In the genomic region with DNA sequence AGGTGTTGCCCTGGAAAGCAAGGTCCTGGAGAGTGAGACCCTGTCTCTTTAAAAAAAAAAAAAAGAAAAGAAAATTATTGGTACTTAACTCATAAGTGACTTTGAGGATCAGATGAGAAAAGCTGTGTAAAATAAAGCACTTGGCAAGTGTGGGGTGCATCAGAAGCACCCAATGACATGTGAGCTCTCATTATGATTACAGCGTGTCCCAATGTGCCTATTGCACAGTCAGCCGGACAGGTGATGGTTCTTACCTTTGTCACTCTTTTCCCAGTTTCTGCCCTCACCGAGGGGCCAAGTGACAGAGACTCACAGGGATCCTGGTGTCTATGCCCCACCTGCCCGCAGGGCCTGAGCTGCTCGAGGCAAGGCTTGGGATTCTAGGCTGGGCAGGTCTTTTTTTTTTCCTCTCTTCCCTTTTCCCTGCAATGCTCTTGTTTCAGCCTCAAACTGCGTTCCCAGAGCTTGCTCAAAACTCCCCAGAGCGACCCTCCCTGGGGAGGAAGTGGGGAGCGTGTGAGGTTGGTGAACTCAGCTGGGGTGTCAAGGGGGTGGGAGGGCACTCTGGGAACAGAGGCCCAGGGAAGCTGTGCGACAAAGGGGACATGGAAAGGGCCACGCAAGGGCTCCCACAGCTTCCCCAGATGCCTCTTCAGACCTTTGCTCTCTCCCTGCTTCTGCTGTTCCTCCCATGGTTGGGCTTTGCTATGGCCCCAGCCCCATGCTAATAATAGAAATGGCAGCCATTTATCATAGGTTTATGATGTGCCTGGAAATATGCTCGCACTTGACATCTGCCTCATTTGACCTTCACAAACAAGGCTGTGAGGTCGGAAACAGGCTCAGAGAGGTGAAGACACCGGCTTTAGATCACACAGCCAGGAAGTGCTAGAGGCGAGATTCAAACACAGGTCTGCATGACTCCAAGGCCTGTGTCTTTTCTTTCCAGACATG, we compare ENCODE assay signal across 14 cellular contexts. TPM values are rescaled to one million over a fixed set of nuclear protein-coding genes. Genes with fewer than 3 reads are reported as not detected.
DNase-seq lines count a peak whose midpoint lies in the region; ATAC-seq and TF ChIP-seq lines count a peak whose summit lies in the region.
"Had no signal": no experiment of that assay in that cellular context is flagged by ENCODE, and none has a peak within 500 bp of the region (broad histone marks: within the 10 kb centered on the region; RNA-seq: fewer than 3 reads in every experiment).

No MANE protein-coding gene starts in this region.

- H3K36me3 ChIP-seq in adrenal gland (replicated peaks in 1 of 2) (peaks cover 0 to 2% of the 10 kb centered on the region in 2 donors), neural progenitor cell (no peaks in the 10 kb centered on the region), upper lobe of right lung (no peaks in the 10 kb centered on the region)

- intact Hi-C loops in adrenal gland (cut with DNase I) (no loop called here), upper lobe of right lung (cut with DNase I) (no loop called here)

- peak overlapping the region in 3 of 5 donors; percentile 79 to 96 (median 93) for H3K27ac ChIP-seq in adrenal gland
- peak overlapping the region; percentile 22 for H3K27ac ChIP-seq in neural progenitor cell
- H3K27ac ChIP-seq in upper lobe of right lung = peak overlapping the region; percentile 83
- H3K27ac ChIP-seq: HL-60 had no signal

- WGBS in adrenal gland, 4 donors = 39 to 47% (median 41%) methylated on average over 13 to 14 of the region's 14 CpGs

- H3K27me3 ChIP-seq in adrenal gland (no peaks in the 10 kb centered on the region), neural progenitor cell (no peaks in the 10 kb centered on the region), upper lobe of right lung (no peaks in the 10 kb centered on the region)

- H3F3A ChIP-seq in neural progenitor cell (ENCODE audit: low read depth) = peaks cover 5% of the 10 kb centered on the region

- H3K9me3 ChIP-seq in adrenal gland (replicated peaks in 1 of 3) (no peaks in the 10 kb centered on the region), neural progenitor cell (ENCODE audit: low read depth) (no peaks in the 10 kb centered on the region), upper lobe of right lung (no peaks in the 10 kb centered on the region)

- no peak for TF ChIP-seq CTCF in adrenal gland (IDR thresholded peaks at IDR 0.05)
- no peak for TF ChIP-seq CTCF in fibroblast of villous mesenchyme (IDR thresholded peaks at IDR 0.05; ENCODE audit: insufficient read depth, low read depth, low read length)
- TF ChIP-seq CTCF in neural progenitor cell (IDR thresholded peaks at IDR 0.05) = no peak
- no peak for TF ChIP-seq CTCF in upper lobe of right lung (IDR thresholded peaks at IDR 0.05)

- no peak overlapping the region for H3K4me3 Mint-ChIP-seq in neural progenitor cell
- H3K4me3 Mint-ChIP-seq: activated B cell treated with CpG ODN at 0.5 μM for 24 hours; activated T-cell treated with anti-CD3 and anti-CD28 coated beads, Interleukin-2, amount 50 U/mL, for 72 hours had no signal

- H3K4me1 ChIP-seq in adrenal gland (replicated peaks in 1 of 2) (peaks cover 40 to 66% of the 10 kb centered on the region in 2 donors), neural progenitor cell (peaks cover 43% of the 10 kb centered on the region), upper lobe of right lung (peaks cover 87% of the 10 kb centered on the region)

- DNase-seq in adrenal gland = peak in 2 of 7 donors; percentile 29 to 36
- DNase-seq in fibroblast of villous mesenchyme (ENCODE audit: low read depth) = peak; percentile 90
- no peak for DNase-seq in neural progenitor cell (ENCODE audit: low spot score)
- no peak for DNase-seq in upper lobe of right lung
- DNase-seq in stimulated activated CD4-positive, alpha-beta T cell treated with anti-CD3 and anti-CD28 coated beads, Interleukin-4, amount 100 ng/mL, for 1 hour = no peak
- DNase-seq in KG1 (lab: John Stamatoyannopoulos, UW) = no peak
- DNase-seq: activated B cell treated with CpG ODN at 0.5 μM for 24 hours; activated T-cell treated with anti-CD3 and anti-CD28 coated beads, Interleukin-2, amount 50 U/mL, for 72 hours; caudate nucleus; NCI-H526; SHP77 had no signal

- peaks cover 62% of the 10 kb centered on the region for H3K4me1 Mint-ChIP-seq in neural progenitor cell
- H3K4me1 Mint-ChIP-seq: activated B cell treated with CpG ODN at 0.5 μM for 24 hours had no signal

- H3K9me3 Mint-ChIP-seq in neural progenitor cell = no peaks in the 10 kb centered on the region
- H3K9me3 Mint-ChIP-seq: activated B cell treated with CpG ODN at 0.5 μM for 24 hours; activated T-cell treated with anti-CD3 and anti-CD28 coated beads, Interleukin-2, amount 50 U/mL, for 72 hours had no signal

- H3K4me3 ChIP-seq in adrenal gland (no peak overlapping the region), fibroblast of villous mesenchyme (ENCODE audit: low read depth, low read length) (no peak overlapping the region), neural progenitor cell (no peak overlapping the region), upper lobe of right lung (no peak overlapping the region)

- peak overlapping the region; percentile 76 for H3K27ac Mint-ChIP-seq in neural progenitor cell
- H3K27ac Mint-ChIP-seq: activated B cell treated with CpG ODN at 0.5 μM for 24 hours; activated T-cell treated with anti-CD3 and anti-CD28 coated beads, Interleukin-2, amount 50 U/mL, for 72 hours had no signal

- peaks cover 7% of the 10 kb centered on the region for H3K27me3 Mint-ChIP-seq in neural progenitor cell (ENCODE audit: insufficient read depth, low read depth)

- no peak overlapping the region for H3K9ac ChIP-seq in neural progenitor cell

- H2AFZ ChIP-seq in neural progenitor cell (replicated peaks) = no peak overlapping the region

- no peaks in the 10 kb centered on the region for H3K36me3 Mint-ChIP-seq in neural progenitor cell

- no peaks in the 10 kb centered on the region for H3K79me2 ChIP-seq in neural progenitor cell (ENCODE audit: low read depth)

- no peak overlapping the region for H3K4me2 ChIP-seq in neural progenitor cell

- ATAC-seq in upper lobe of right lung (no peak), GM21528 (IDR thresholded peaks at IDR 0.05; ENCODE audit: low FRiP score, unreplicated experiment) (no peak)
- ATAC-seq: activated T-cell treated with anti-CD3 and anti-CD28 coated beads, Interleukin-2, amount 50 U/mL, for 72 hours had no signal

- no peaks in the 10 kb centered on the region for H4K20me1 ChIP-seq in neural progenitor cell (ENCODE audit: low read depth)

- no peak for TF ChIP-seq POLR2A in adrenal gland (IDR thresholded peaks at IDR 0.05)

RNA-seq across cellular contexts. Expression of a gene that starts 40.7 kb away (rescaled TPM):
- total RNA-seq in adrenal gland = 1 to 10 TPM in 7 of 8 donors, not detected in 1; 1.6 to 6.1 (median 2.9) TPM
- 1 to 10 TPM; 1.5 to 9.7 (median 2.8) TPM for polyA plus RNA-seq in adrenal gland
- total RNA-seq in fibroblast of villous mesenchyme = 1.3 TPM in 1 of 2 replicates, not detected in the other
- total RNA-seq in neural progenitor cell (ENCODE audit: low replicate concordance) = not detected in 2 replicates
- not detected for total RNA-seq in upper lobe of right lung
- total RNA-seq: activated B cell treated with CpG ODN at 0.5 μM for 24 hours; activated T-cell treated with anti-CD3 and anti-CD28 coated beads, Interleukin-2, amount 50 U/mL, for 72 hours; lung microvascular endothelial cell had no signal

Comparison
In these comparisons a context has a peak if more than half of its experiments do, and no peak if none do; other contexts are left out.
1. H3K27ac ChIP-seq: peak in every context shown above with its lines; median percentile 93 in adrenal gland; 83 in upper lobe of right lung; 22 in neural progenitor cell.